Comparison of ENCODE assay signal across 16 cellular contexts in the genomic region with DNA sequence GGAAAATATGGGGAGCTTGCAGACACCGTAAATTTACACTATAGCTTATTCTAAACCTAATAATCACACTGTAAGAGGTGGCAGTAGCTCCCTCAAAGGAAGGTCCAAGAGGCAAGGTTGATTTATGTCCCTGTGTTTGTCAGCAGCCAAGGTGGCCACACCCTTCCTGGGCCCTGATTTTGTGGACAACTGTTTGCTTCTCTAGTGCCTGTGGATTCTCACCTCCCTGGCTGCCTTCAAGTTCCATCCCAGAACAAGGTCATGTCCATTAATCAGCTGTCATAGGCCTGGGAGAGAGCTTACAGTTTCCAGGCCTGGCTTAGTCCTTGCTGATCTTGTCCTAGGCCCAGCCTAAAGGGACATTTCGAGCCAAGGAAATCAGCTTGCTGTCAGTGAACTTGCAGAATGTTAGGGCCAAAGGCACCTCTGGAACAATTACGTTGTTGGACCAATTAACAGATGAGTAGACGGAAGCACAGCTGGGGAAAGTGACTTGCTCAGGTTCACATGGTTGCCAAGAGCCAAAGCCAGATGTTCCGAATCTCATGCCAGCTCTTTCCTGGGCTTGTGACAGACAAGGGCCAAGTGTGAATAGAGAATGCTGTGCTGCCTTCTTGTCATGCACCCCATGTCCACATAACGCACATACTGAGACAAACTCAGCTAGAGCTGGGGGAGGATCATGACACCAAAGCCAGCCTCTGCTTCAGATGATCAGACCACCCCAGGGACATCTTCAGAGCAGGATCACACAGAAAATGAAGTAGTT.
"Had no signal": no experiment of that assay in that cellular context is flagged by ENCODE, and none has a peak within 500 bp of the region (broad histone marks: within the 10 kb centered on the region; RNA-seq: fewer than 3 reads in every experiment).

No MANE protein-coding gene starts in this region.

- H3K27me3 Mint-ChIP-seq: activated naive CD8-positive, alpha-beta T cell treated with anti-CD3 and anti-CD28 coated beads, Interleukin-2, amount 50 U/mL, for 24 hours; natural killer cell treated with Interleukin-12 subunit alpha and Interleukin-12 subunit beta and Interleukin-15 and Interleukin-18, amount 100 ng/mL, for 72 hours had no signal

- H3K4me1 ChIP-seq: prostate gland, sigmoid colon, spleen had no signal

- H3K36me3 Mint-ChIP-seq: natural killer cell treated with Interleukin-12 subunit alpha and Interleukin-12 subunit beta and Interleukin-15 and Interleukin-18, amount 100 ng/mL, for 72 hours; type B pancreatic cell had no signal

- H3K27ac Mint-ChIP-seq: activated naive CD4-positive, alpha-beta T cell treated with anti-CD3 and anti-CD28 coated beads for 36 hours; activated naive CD8-positive, alpha-beta T cell treated with anti-CD3 and anti-CD28 coated beads, Interleukin-2, amount 50 U/mL, for 24 hours; natural killer cell treated with Interleukin-12 subunit alpha and Interleukin-12 subunit beta and Interleukin-15 and Interleukin-18, amount 100 ng/mL, for 72 hours; stimulated activated naive CD8-positive, alpha-beta T cell treated with anti-CD3 and anti-CD28 coated beads, Interleukin-15, Interleukin-2, amounts not matched to agents 100 ng/mL and 50 ng/mL, for 24 hours; type B pancreatic cell had no signal

- H3K4me3 Mint-ChIP-seq: activated naive CD4-positive, alpha-beta T cell treated with anti-CD3 and anti-CD28 coated beads for 36 hours; activated naive CD8-positive, alpha-beta T cell treated with anti-CD3 and anti-CD28 coated beads, Interleukin-2, amount 50 U/mL, for 24 hours; natural killer cell treated with Interleukin-12 subunit alpha and Interleukin-12 subunit beta and Interleukin-15 and Interleukin-18, amount 100 ng/mL, for 72 hours; stimulated activated naive CD8-positive, alpha-beta T cell treated with anti-CD3 and anti-CD28 coated beads, Interleukin-15, Interleukin-2, amounts not matched to agents 100 ng/mL and 50 ng/mL, for 24 hours; type B pancreatic cell had no signal

- DNase-seq: activated CD4-positive, alpha-beta T cell treated with anti-CD3 and anti-CD28 coated beads, Interleukin-2, amount 50 U/mL, for 1 hour; activated CD8-positive, alpha-beta memory T cell treated with anti-CD3 and anti-CD28 coated beads for 24 hours; activated naive CD4-positive, alpha-beta T cell treated with anti-CD3 and anti-CD28 coated beads for 36 hours; activated naive CD8-positive, alpha-beta T cell treated with anti-CD3 and anti-CD28 coated beads, Interleukin-2, amount 50 U/mL, for 24 hours; aorta; hypothalamus; kidney; mesendoderm; sigmoid colon; spleen had no signal

- H3K27me3 ChIP-seq: sigmoid colon, spleen had no signal

- FAIRE-seq: kidney had no signal

- H3K9me3 ChIP-seq: prostate gland, sigmoid colon, spleen had no signal

- H3K4me1 Mint-ChIP-seq: activated naive CD8-positive, alpha-beta T cell treated with anti-CD3 and anti-CD28 coated beads, Interleukin-2, amount 50 U/mL, for 24 hours had no signal

- H3K27ac ChIP-seq: epithelial cell of prostate, prostate gland, sigmoid colon, spleen had no signal

- ATAC-seq: activated CD4-positive, CD25-positive, alpha-beta regulatory T cell treated with anti-CD3 and anti-CD28 coated beads, Interleukin-2, amount 50 U/mL, for 24 hours; activated naive CD8-positive, alpha-beta T cell treated with anti-CD3 and anti-CD28 coated beads, Interleukin-2, amount 50 U/mL, for 24 hours; natural killer cell treated with Interleukin-12 subunit alpha and Interleukin-12 subunit beta and Interleukin-15 and Interleukin-18, amount 100 ng/mL, for 72 hours had no signal

- H3K36me3 ChIP-seq: prostate gland, sigmoid colon, spleen had no signal

- H3K4me3 ChIP-seq: prostate gland, sigmoid colon, spleen had no signal

- H3K9me3 Mint-ChIP-seq: activated naive CD4-positive, alpha-beta T cell treated with anti-CD3 and anti-CD28 coated beads for 36 hours; natural killer cell treated with Interleukin-12 subunit alpha and Interleukin-12 subunit beta and Interleukin-15 and Interleukin-18, amount 100 ng/mL, for 72 hours; type B pancreatic cell had no signal
